In the genomic region with DNA sequence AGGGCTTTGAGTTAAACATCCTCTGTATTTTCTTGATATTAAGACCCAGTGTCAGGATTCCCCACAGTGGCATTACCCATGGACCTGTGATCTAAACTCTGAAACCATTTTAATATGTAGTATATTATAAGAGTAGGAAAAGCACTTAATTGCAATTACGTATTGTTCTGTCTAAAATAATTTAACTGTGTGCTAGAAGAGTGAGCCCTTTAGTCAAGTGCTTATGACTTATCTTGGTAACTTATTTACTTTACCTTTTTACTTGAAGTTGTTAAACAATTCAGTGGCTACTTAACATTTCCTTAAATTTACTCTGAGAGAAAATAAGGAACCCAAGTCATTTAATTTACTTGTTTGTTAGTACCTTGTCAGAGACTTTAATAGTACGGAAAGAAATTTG, we compare ENCODE assay signal across 23 cellular contexts.
"Had no signal": no experiment of that assay in that cellular context is flagged by ENCODE, and none has a peak within 500 bp of the region (broad histone marks: within the 10 kb centered on the region; RNA-seq: fewer than 3 reads in every experiment).

No MANE protein-coding gene starts in this region.

- H3K27ac ChIP-seq: body of pancreas, cardiac muscle cell, heart right ventricle, parathyroid adenoma, vagina had no signal

- H3K36me3 Mint-ChIP-seq: activated naive CD4-positive, alpha-beta T cell treated with anti-CD3 and anti-CD28 coated beads, Interleukin-2, amount 10 ng/mL, durations not matched to agents 7 days and 5 days had no signal

- H3K4me3 ChIP-seq: body of pancreas, cardiac muscle cell, heart right ventricle, transverse colon, vagina had no signal

- H3K27me3 ChIP-seq: body of pancreas, cardiac muscle cell, heart right ventricle, transverse colon, vagina had no signal

- DNase-seq: activated CD4-positive, alpha-beta memory T cell treated with anti-CD3 and anti-CD28 coated beads, Interleukin-2, amount 10 ng/mL, durations not matched to agents 7 days and 5 days; activated CD4-positive, alpha-beta T cell treated with anti-CD3 and anti-CD28 coated beads, Interleukin-2, amount 10 ng/mL, durations not matched to agents 24 days and 14 days; activated effector memory CD4-positive, alpha-beta T cell treated with anti-CD3 and anti-CD28 coated beads, Interleukin-2, amount 50 U/mL, for 16 hours; activated naive CD4-positive, alpha-beta T cell treated with anti-CD3 and anti-CD28 coated beads, Interleukin-2, amount 10 ng/mL, durations not matched to agents 7 days and 5 days; body of pancreas; effector CD4-positive, alpha-beta T cell; erythroblast; foreskin fibroblast; heart right ventricle; islet precursor cell; left cardiac atrium; mesenchymal stem cell; nucleus accumbens; small intestine; stimulated activated naive B cell treated with anti-CD40 and anti-IgM and Interleukin-4, amounts not matched to agents 10 μg/mL and 1 μg/mL and 100 μg/mL, for 72 hours; transverse colon had no signal

- H3K36me3 ChIP-seq: cardiac muscle cell, heart right ventricle, transverse colon, vagina had no signal

- FAIRE-seq: small intestine had no signal

- H3K9me3 Mint-ChIP-seq: activated CD4-positive, alpha-beta memory T cell treated with anti-CD3 and anti-CD28 coated beads, Interleukin-2, amount 10 ng/mL, durations not matched to agents 7 days and 5 days; activated CD4-positive, alpha-beta T cell treated with anti-CD3 and anti-CD28 coated beads, Interleukin-2, amount 10 ng/mL, durations not matched to agents 24 days and 14 days; activated naive CD4-positive, alpha-beta T cell treated with anti-CD3 and anti-CD28 coated beads, Interleukin-2, amount 10 ng/mL, durations not matched to agents 7 days and 5 days; activated naive CD8-positive, alpha-beta T cell treated with anti-CD3 and anti-CD28 coated beads, Interleukin-2, amount 50 U/mL, for 24 hours; activated T-cell treated with anti-CD3 and anti-CD28 coated beads, Interleukin-2, amount 50 U/mL, for 72 hours; dendritic cell treated with granulocyte-macrophage colony-stimulating factor and Interleukin-4, amounts not matched to agents 40 ng/mL and 50 ng/mL, for 4 days had no signal

- H3K27me3 Mint-ChIP-seq: activated CD4-positive, alpha-beta memory T cell treated with anti-CD3 and anti-CD28 coated beads, Interleukin-2, amount 10 ng/mL, durations not matched to agents 7 days and 5 days; activated CD4-positive, alpha-beta T cell treated with anti-CD3 and anti-CD28 coated beads, Interleukin-2, amount 10 ng/mL, durations not matched to agents 24 days and 14 days; activated naive CD4-positive, alpha-beta T cell treated with anti-CD3 and anti-CD28 coated beads, Interleukin-2, amount 10 ng/mL, durations not matched to agents 7 days and 5 days; activated naive CD8-positive, alpha-beta T cell treated with anti-CD3 and anti-CD28 coated beads, Interleukin-2, amount 50 U/mL, for 24 hours; dendritic cell treated with granulocyte-macrophage colony-stimulating factor and Interleukin-4, amounts not matched to agents 40 ng/mL and 50 ng/mL, for 4 days; stimulated activated naive B cell treated with anti-CD40 and anti-IgM and Interleukin-4, amounts not matched to agents 10 μg/mL and 1 μg/mL and 100 μg/mL, for 72 hours had no signal

- H3K4me3 Mint-ChIP-seq: activated CD4-positive, alpha-beta memory T cell treated with anti-CD3 and anti-CD28 coated beads, Interleukin-2, amount 10 ng/mL, durations not matched to agents 7 days and 5 days; activated CD4-positive, alpha-beta T cell treated with anti-CD3 and anti-CD28 coated beads, Interleukin-2, amount 10 ng/mL, durations not matched to agents 24 days and 14 days; activated naive CD4-positive, alpha-beta T cell treated with anti-CD3 and anti-CD28 coated beads, Interleukin-2, amount 10 ng/mL, durations not matched to agents 7 days and 5 days; dendritic cell treated with granulocyte-macrophage colony-stimulating factor and Interleukin-4, amounts not matched to agents 40 ng/mL and 50 ng/mL, for 4 days; stimulated activated naive B cell treated with anti-CD40 and anti-IgM and Interleukin-4, amounts not matched to agents 10 μg/mL and 1 μg/mL and 100 μg/mL, for 72 hours had no signal

- ATAC-seq: body of pancreas, heart right ventricle, left cardiac atrium, sciatic nerve had no signal

- H3K27ac Mint-ChIP-seq: activated CD4-positive, alpha-beta memory T cell treated with anti-CD3 and anti-CD28 coated beads, Interleukin-2, amount 10 ng/mL, durations not matched to agents 7 days and 5 days; activated CD4-positive, alpha-beta T cell treated with anti-CD3 and anti-CD28 coated beads, Interleukin-2, amount 10 ng/mL, durations not matched to agents 24 days and 14 days; activated naive CD4-positive, alpha-beta T cell treated with anti-CD3 and anti-CD28 coated beads, Interleukin-2, amount 10 ng/mL, durations not matched to agents 7 days and 5 days; dendritic cell treated with granulocyte-macrophage colony-stimulating factor and Interleukin-4, amounts not matched to agents 40 ng/mL and 50 ng/mL, for 4 days; stimulated activated naive B cell treated with anti-CD40 and anti-IgM and Interleukin-4, amounts not matched to agents 10 μg/mL and 1 μg/mL and 100 μg/mL, for 72 hours had no signal

- H3K9me3 ChIP-seq: body of pancreas, heart right ventricle, transverse colon, vagina had no signal
